Comparison of ENCODE assay signal across 1 cellular context in the genomic region with DNA sequence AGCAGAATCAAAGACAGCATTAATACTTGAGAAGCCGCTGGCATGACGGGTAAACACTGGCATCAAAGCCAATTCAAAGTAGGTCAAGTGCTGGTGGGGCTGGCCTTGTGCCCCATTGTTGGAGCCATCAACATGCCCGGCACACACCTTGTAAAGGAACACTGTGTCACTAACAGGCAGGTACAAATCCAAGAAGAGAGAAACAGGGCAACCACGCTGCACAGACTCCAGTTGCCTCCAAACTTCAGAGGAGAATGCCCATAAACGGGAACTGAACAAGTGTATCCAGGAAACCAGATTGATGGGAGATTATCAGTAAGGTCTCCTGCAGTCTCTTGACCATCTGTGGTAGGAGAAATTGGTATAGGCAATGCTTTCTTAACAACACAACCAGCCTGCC.
TF ChIP-seq lines count a peak whose summit lies in the region.

No MANE protein-coding gene starts in this region.

TF ChIP-seq in H1, 55 proteins besides CTCF, POLR2A, EP300 and RAD21:
- TF ChIP-seq, protein P1, sequence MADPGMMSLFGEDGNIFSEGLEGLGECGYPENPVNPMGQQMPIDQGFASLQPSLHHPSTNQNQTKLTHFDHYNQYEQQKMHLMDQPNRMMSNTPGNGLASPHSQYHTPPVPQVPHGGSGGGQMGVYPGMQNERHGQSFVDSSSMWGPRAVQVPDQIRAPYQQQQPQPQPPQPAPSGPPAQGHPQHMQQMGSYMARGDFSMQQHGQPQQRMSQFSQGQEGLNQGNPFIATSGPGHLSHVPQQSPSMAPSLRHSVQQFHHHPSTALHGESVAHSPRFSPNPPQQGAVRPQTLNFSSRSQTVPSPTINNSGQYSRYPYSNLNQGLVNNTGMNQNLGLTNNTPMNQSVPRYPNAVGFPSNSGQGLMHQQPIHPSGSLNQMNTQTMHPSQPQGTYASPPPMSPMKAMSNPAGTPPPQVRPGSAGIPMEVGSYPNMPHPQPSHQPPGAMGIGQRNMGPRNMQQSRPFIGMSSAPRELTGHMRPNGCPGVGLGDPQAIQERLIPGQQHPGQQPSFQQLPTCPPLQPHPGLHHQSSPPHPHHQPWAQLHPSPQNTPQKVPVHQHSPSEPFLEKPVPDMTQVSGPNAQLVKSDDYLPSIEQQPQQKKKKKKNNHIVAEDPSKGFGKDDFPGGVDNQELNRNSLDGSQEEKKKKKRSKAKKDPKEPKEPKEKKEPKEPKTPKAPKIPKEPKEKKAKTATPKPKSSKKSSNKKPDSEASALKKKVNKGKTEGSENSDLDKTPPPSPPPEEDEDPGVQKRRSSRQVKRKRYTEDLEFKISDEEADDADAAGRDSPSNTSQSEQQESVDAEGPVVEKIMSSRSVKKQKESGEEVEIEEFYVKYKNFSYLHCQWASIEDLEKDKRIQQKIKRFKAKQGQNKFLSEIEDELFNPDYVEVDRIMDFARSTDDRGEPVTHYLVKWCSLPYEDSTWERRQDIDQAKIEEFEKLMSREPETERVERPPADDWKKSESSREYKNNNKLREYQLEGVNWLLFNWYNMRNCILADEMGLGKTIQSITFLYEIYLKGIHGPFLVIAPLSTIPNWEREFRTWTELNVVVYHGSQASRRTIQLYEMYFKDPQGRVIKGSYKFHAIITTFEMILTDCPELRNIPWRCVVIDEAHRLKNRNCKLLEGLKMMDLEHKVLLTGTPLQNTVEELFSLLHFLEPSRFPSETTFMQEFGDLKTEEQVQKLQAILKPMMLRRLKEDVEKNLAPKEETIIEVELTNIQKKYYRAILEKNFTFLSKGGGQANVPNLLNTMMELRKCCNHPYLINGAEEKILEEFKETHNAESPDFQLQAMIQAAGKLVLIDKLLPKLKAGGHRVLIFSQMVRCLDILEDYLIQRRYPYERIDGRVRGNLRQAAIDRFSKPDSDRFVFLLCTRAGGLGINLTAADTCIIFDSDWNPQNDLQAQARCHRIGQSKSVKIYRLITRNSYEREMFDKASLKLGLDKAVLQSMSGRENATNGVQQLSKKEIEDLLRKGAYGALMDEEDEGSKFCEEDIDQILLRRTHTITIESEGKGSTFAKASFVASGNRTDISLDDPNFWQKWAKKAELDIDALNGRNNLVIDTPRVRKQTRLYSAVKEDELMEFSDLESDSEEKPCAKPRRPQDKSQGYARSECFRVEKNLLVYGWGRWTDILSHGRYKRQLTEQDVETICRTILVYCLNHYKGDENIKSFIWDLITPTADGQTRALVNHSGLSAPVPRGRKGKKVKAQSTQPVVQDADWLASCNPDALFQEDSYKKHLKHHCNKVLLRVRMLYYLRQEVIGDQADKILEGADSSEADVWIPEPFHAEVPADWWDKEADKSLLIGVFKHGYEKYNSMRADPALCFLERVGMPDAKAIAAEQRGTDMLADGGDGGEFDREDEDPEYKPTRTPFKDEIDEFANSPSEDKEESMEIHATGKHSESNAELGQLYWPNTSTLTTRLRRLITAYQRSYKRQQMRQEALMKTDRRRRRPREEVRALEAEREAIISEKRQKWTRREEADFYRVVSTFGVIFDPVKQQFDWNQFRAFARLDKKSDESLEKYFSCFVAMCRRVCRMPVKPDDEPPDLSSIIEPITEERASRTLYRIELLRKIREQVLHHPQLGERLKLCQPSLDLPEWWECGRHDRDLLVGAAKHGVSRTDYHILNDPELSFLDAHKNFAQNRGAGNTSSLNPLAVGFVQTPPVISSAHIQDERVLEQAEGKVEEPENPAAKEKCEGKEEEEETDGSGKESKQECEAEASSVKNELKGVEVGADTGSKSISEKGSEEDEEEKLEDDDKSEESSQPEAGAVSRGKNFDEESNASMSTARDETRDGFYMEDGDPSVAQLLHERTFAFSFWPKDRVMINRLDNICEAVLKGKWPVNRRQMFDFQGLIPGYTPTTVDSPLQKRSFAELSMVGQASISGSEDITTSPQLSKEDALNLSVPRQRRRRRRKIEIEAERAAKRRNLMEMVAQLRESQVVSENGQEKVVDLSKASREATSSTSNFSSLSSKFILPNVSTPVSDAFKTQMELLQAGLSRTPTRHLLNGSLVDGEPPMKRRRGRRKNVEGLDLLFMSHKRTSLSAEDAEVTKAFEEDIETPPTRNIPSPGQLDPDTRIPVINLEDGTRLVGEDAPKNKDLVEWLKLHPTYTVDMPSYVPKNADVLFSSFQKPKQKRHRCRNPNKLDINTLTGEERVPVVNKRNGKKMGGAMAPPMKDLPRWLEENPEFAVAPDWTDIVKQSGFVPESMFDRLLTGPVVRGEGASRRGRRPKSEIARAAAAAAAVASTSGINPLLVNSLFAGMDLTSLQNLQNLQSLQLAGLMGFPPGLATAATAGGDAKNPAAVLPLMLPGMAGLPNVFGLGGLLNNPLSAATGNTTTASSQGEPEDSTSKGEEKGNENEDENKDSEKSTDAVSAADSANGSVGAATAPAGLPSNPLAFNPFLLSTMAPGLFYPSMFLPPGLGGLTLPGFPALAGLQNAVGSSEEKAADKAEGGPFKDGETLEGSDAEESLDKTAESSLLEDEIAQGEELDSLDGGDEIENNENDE (IDR thresholded peaks at IDR 0.05; ENCODE audit: insufficient replicate concordance, low read length): no peak
- no peak for TF ChIP-seq SAP30 (IDR thresholded peaks at IDR 0.05; ENCODE audit: insufficient read depth, insufficient replicate concordance, low read length)
- no peak for TF ChIP-seq SUZ12 (IDR thresholded peaks at IDR 0.05; ENCODE audit: low read length)
- TF ChIP-seq KDM4A (IDR thresholded peaks at IDR 0.05; ENCODE audit: low read depth, low read length, severe bottlenecking): no peak
- no peak for TF ChIP-seq TCF12 (IDR thresholded peaks at IDR 0.05; ENCODE audit: low read depth, low read length)
- no peak for TF ChIP-seq TEAD4 (IDR thresholded peaks at IDR 0.05; ENCODE audit: low read depth, low read length)
- TF ChIP-seq HDAC6 (IDR thresholded peaks at IDR 0.05; ENCODE audit: low read depth, low read length): no peak
- no peak for TF ChIP-seq NRF1 (IDR thresholded peaks at IDR 0.05; ENCODE audit: low read depth, low read length)
- TF ChIP-seq, protein P2, sequence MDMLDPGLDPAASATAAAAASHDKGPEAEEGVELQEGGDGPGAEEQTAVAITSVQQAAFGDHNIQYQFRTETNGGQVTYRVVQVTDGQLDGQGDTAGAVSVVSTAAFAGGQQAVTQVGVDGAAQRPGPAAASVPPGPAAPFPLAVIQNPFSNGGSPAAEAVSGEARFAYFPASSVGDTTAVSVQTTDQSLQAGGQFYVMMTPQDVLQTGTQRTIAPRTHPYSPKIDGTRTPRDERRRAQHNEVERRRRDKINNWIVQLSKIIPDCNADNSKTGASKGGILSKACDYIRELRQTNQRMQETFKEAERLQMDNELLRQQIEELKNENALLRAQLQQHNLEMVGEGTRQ (IDR thresholded peaks at IDR 0.05; ENCODE audit: low read length): no peak
